In genomic region chr9:134136997-134137302, GRCh38 we compare ENCODE assay signal across 1 cellular context.
TF ChIP-seq lines count a peak whose summit lies in the region.

No MANE protein-coding gene starts in this region.

TF ChIP-seq in GM23338, 12 proteins besides CTCF, POLR2A, EP300 and RAD21 (continued from another document):
- TF ChIP-seq ZNF462 (CRISPR knock-in tag; IDR thresholded peaks at IDR 0.05) (no peak), ZNF114 (CRISPR knock-in tag; IDR thresholded peaks at IDR 0.05) (no peak), STAT1 (IDR thresholded peaks at IDR 0.05; ENCODE audit: unreplicated experiment) (no peak), NANOG (IDR thresholded peaks at IDR 0.05; ENCODE audit: borderline replicate concordance) (no peak)
